ENCODE assay signal across 13 cellular contexts in genomic region chr7:151415375-151416112, GRCh38. TPM values are rescaled to one million over a fixed set of nuclear protein-coding genes. Genes with fewer than 3 reads are reported as not detected.
A peak's percentile ranks its signal among the peaks of the same experiment; 100 is the strongest.
DNase-seq lines count a peak whose midpoint lies in the region; ATAC-seq and TF ChIP-seq lines count a peak whose summit lies in the region.
"Had no signal": no experiment of that assay in that cellular context is flagged by ENCODE, and none has a peak within 500 bp of the region (broad histone marks: within the 10 kb centered on the region; RNA-seq: fewer than 3 reads in every experiment).

No MANE protein-coding gene starts in this region.

- no peak overlapping the region for H3K4me3 ChIP-seq in AG09309 (ENCODE audit: control insufficient read depth, low read depth, low read length)
- no peak overlapping the region for H3K4me3 ChIP-seq in MG63
- no peak overlapping the region for H3K4me3 ChIP-seq in fibroblast of villous mesenchyme (ENCODE audit: low read depth, low read length)
- H3K4me3 ChIP-seq: SJSA1, transverse colon had no signal

- no peaks in the 10 kb centered on the region for H3K27me3 ChIP-seq in MG63

- no peak for TF ChIP-seq CTCF in AG09309 (IDR thresholded peaks at IDR 0.05; ENCODE audit: control insufficient read depth, insufficient read depth, low read depth, low read length, missing control alignments)
- no peak for TF ChIP-seq CTCF in fibroblast of villous mesenchyme (IDR thresholded peaks at IDR 0.05; ENCODE audit: insufficient read depth, low read depth, low read length)

- no peak for ATAC-seq in GM19395 (IDR thresholded peaks at IDR 0.05; ENCODE audit: unreplicated experiment)

- no peaks in the 10 kb centered on the region for H3K9me3 ChIP-seq in MG63
- H3K9me3 ChIP-seq: SJSA1 had no signal

- DNase-seq in AG09309 (ENCODE audit: low read depth) = peak; percentile 32
- peak; percentile 32 for DNase-seq in MG63
- peak; percentile 77 for DNase-seq in OCI-M1 (lab: John Stamatoyannopoulos, UW)
- DNase-seq in fibroblast of villous mesenchyme (ENCODE audit: low read depth) = peak; percentile 98
- DNase-seq in NCI-H82 treated with DMSO at 0.1 percent for 48 hours (lab: John Stamatoyannopoulos, UW; ENCODE audit: unreplicated experiment) = no peak
- DNase-seq in activated CD4-positive, CD25-positive, alpha-beta regulatory T cell treated with anti-CD3 and anti-CD28 coated beads, Interleukin-2, amount 50 U/mL, for 72 hours = no peak
- no peak for DNase-seq in D341Med (ENCODE audit: low spot score)
- DNase-seq: NCI-H1694, transverse colon had no signal

- H3K36me3 ChIP-seq in MG63 = no peaks in the 10 kb centered on the region
- H3K36me3 ChIP-seq: SJSA1, transverse colon had no signal

RNA-seq across cellular contexts. Expression of gene WDR86, which starts 5.7 kb away (rescaled TPM):
- total RNA-seq in MG63 (2014; rRNA removed; shearing (Covaris generic); ENCODE audit: low replicate concordance) = not detected in 2 replicates
- 0.32 and 1.3 TPM in 2 replicates for total RNA-seq in fibroblast of villous mesenchyme

RNA-seq across cellular contexts. Expression of gene CRYGN, which starts 24.4 kb away (rescaled TPM):
- total RNA-seq in MG63 (2014; rRNA removed; shearing (Covaris generic); ENCODE audit: low replicate concordance) = not detected in 2 replicates
- total RNA-seq in fibroblast of villous mesenchyme = under 0.01 TPM in 1 of 2 replicates, not detected in the other
- total RNA-seq: epithelial cell of proximal tubule, SJSA1, skeletal muscle tissue, transverse colon had no signal

Comparison
In these comparisons a context has a peak if more than half of its experiments do, and no peak if none do; other contexts are left out.
1. DNase-seq: peak in AG09309 (single experiment), MG63 (single experiment), OCI-M1 (single experiment) and fibroblast of villous mesenchyme (single experiment); none in NCI-H82 treated with DMSO at 0.1 percent for 48 hours (single experiment), activated CD4-positive, CD25-positive, alpha-beta regulatory T cell treated with anti-CD3 and anti-CD28 coated beads, Interleukin-2, amount 50 U/mL, for 72 hours (single experiment) and D341Med (single experiment).